ENCODE assay signal across 1 cellular context in the genomic region with DNA sequence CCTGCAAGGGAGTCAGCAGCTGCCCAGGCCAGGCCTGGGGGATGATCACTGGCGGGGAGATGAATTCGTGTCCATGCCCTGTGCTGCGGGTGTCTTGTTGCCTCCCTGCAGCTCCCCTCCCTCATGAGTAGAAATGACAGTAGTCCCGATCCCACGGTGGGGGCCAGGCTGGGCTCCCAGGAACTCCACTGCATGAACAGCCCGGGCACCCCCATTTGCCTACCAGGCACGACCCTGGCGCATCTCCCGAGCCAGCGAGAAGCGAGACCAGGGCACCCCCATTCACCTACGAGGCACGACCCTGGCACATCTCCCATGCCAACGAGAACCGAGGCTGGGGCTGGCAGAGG.
TF ChIP-seq lines count a peak whose summit lies in the region.

No MANE protein-coding gene starts in this region.

TF ChIP-seq in HepG2, 621 proteins besides CTCF, POLR2A, EP300 and RAD21 (continued from another document):
- TF ChIP-seq, protein P1, sequence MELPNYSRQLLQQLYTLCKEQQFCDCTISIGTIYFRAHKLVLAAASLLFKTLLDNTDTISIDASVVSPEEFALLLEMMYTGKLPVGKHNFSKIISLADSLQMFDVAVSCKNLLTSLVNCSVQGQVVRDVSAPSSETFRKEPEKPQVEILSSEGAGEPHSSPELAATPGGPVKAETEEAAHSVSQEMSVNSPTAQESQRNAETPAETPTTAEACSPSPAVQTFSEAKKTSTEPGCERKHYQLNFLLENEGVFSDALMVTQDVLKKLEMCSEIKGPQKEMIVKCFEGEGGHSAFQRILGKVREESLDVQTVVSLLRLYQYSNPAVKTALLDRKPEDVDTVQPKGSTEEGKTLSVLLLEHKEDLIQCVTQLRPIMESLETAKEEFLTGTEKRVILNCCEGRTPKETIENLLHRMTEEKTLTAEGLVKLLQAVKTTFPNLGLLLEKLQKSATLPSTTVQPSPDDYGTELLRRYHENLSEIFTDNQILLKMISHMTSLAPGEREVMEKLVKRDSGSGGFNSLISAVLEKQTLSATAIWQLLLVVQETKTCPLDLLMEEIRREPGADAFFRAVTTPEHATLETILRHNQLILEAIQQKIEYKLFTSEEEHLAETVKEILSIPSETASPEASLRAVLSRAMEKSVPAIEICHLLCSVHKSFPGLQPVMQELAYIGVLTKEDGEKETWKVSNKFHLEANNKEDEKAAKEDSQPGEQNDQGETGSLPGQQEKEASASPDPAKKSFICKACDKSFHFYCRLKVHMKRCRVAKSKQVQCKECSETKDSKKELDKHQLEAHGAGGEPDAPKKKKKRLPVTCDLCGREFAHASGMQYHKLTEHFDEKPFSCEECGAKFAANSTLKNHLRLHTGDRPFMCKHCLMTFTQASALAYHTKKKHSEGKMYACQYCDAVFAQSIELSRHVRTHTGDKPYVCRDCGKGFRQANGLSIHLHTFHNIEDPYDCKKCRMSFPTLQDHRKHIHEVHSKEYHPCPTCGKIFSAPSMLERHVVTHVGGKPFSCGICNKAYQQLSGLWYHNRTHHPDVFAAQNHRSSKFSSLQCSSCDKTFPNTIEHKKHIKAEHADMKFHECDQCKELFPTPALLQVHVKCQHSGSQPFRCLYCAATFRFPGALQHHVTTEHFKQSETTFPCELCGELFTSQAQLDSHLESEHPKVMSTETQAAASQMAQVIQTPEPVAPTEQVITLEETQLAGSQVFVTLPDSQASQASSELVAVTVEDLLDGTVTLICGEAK (IDR thresholded peaks at IDR 0.05) = no peak
- TF ChIP-seq, protein P1 (CRISPR knock-in tag; IDR thresholded peaks at IDR 0.05) = no peak
- TF ChIP-seq NFE2L1 (CRISPR knock-in tag; IDR thresholded peaks at IDR 0.05; ENCODE audit: borderline replicate concordance) (no peak), TEAD2 (CRISPR knock-in tag; IDR thresholded peaks at IDR 0.05) (no peak), RFXANK (CRISPR knock-in tag; IDR thresholded peaks at IDR 0.05) (no peak), ZKSCAN8 (CRISPR knock-in tag; IDR thresholded peaks at IDR 0.05; ENCODE audit: borderline replicate concordance) (no peak), SATB2 (CRISPR knock-in tag; IDR thresholded peaks at IDR 0.05) (no peak), PAWR (CRISPR knock-in tag; IDR thresholded peaks at IDR 0.05; ENCODE audit: borderline replicate concordance) (no peak), SIN3B (IDR thresholded peaks at IDR 0.05; ENCODE audit: low read length) (no peak), EED (CRISPR knock-in tag; IDR thresholded peaks at IDR 0.05) (no peak)
- TF ChIP-seq, protein P2, sequence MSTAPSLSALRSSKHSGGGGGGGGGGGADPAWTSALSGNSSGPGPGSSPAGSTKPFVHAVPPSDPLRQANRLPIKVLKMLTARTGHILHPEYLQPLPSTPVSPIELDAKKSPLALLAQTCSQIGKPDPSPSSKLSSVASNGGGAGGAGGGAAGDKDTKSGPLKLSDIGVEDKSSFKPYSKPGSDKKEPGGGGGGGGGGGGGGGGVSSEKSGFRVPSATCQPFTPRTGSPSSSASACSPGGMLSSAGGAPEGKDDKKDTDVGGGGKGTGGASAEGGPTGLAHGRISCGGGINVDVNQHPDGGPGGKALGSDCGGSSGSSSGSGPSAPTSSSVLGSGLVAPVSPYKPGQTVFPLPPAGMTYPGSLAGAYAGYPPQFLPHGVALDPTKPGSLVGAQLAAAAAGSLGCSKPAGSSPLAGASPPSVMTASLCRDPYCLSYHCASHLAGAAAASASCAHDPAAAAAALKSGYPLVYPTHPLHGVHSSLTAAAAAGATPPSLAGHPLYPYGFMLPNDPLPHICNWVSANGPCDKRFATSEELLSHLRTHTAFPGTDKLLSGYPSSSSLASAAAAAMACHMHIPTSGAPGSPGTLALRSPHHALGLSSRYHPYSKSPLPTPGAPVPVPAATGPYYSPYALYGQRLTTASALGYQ (CRISPR knock-in tag; IDR thresholded peaks at IDR 0.05) = no peak
- TF ChIP-seq, protein P3, sequence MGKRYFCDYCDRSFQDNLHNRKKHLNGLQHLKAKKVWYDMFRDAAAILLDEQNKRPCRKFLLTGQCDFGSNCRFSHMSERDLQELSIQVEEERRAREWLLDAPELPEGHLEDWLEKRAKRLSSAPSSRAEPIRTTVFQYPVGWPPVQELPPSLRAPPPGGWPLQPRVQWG (CRISPR knock-in tag; IDR thresholded peaks at IDR 0.05; ENCODE audit: borderline replicate concordance, low read depth) = no peak
